1 cellular context compared by ENCODE assay signal in the genomic region with DNA sequence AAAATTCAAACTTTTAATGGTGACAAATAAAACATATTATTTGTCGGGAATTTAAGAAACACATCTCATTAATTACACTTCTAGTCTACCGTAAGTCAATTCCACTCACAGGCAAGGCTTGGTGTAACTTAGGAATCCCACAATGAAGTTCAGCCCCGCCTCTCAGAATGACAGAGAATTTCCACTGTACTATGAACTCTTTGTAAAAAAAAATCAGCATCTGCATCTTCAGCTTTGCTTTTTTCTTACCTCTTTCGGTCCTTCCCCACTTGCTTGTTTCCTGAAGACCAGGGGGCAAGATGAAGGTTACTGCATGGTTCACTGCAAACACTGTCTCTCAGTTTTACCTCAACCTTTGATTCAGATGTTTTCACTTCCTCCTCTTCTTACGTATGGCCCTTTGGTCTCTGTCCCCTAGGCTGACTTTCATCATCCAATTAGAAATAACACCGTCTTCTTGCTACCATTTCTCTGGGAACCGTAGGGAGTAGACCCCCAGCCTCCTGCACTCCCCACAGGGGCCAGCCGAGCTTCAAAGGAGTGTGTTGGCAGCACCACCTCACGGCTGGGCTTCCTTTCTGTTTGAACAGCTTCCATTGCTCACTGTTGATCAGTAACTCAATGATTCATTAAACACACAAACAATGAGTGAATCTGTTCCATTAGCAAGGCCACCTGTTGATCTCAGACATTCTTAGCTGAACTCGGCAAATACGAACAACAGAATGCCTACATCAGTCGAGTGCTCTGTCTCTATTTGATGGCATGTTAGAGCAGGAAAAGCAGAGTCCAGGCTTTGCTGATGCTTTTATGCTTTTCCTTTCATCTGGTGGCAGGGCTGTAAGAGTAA.
TF ChIP-seq lines count a peak whose summit lies in the region.

No MANE protein-coding gene starts in this region.

TF ChIP-seq in HepG2, 621 proteins besides CTCF, POLR2A, EP300 and RAD21 (continued from another document and continues in another):
- TF ChIP-seq, protein P1, sequence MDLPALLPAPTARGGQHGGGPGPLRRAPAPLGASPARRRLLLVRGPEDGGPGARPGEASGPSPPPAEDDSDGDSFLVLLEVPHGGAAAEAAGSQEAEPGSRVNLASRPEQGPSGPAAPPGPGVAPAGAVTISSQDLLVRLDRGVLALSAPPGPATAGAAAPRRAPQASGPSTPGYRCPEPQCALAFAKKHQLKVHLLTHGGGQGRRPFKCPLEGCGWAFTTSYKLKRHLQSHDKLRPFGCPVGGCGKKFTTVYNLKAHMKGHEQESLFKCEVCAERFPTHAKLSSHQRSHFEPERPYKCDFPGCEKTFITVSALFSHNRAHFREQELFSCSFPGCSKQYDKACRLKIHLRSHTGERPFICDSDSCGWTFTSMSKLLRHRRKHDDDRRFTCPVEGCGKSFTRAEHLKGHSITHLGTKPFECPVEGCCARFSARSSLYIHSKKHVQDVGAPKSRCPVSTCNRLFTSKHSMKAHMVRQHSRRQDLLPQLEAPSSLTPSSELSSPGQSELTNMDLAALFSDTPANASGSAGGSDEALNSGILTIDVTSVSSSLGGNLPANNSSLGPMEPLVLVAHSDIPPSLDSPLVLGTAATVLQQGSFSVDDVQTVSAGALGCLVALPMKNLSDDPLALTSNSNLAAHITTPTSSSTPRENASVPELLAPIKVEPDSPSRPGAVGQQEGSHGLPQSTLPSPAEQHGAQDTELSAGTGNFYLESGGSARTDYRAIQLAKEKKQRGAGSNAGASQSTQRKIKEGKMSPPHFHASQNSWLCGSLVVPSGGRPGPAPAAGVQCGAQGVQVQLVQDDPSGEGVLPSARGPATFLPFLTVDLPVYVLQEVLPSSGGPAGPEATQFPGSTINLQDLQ (CRISPR knock-in tag; IDR thresholded peaks at IDR 0.05), result peak; percentile 67; the same call in 1 of the 2 replicates
- TF ChIP-seq ZFY (CRISPR knock-in tag; IDR thresholded peaks at IDR 0.05), result 0 out of 2 replicates have a peak, but pooled peaks have one; percentile 28
- peak; percentile 97 for TF ChIP-seq ZNF614 (CRISPR knock-in tag; IDR thresholded peaks at IDR 0.05; ENCODE audit: borderline replicate concordance)
- 0 out of 2 replicates have a peak, but pooled peaks have one; percentile 48 for TF ChIP-seq ZNF720 (CRISPR knock-in tag; IDR thresholded peaks at IDR 0.05)
- no peak for TF ChIP-seq GABPA (IDR thresholded peaks at IDR 0.05; ENCODE audit: low read depth, low read length)
- peak; percentile 50 for TF ChIP-seq GABPA (CRISPR knock-in tag; IDR thresholded peaks at IDR 0.05; ENCODE audit: low read depth)
- peak; percentile 79 for TF ChIP-seq KDM1A (CRISPR knock-in tag; IDR thresholded peaks at IDR 0.05)
- no peak for TF ChIP-seq EED (CRISPR knock-in tag; IDR thresholded peaks at IDR 0.05)
- TF ChIP-seq ZNF782 (CRISPR knock-in tag; IDR thresholded peaks at IDR 0.05; ENCODE audit: borderline replicate concordance), result 0 out of 2 replicates have a peak, but pooled peaks have one; percentile 26
- TF ChIP-seq KAT8 (CRISPR knock-in tag; IDR thresholded peaks at IDR 0.05), result peak; percentile 84
- peak; percentile 16; the same call in 1 of the 2 replicates for TF ChIP-seq KLF6 (CRISPR knock-in tag; IDR thresholded peaks at IDR 0.05)
- no peak; the same call in 1 of the 2 replicates for TF ChIP-seq ZSCAN9 (CRISPR knock-in tag; IDR thresholded peaks at IDR 0.05; ENCODE audit: borderline replicate concordance)
- TF ChIP-seq, protein P2, sequence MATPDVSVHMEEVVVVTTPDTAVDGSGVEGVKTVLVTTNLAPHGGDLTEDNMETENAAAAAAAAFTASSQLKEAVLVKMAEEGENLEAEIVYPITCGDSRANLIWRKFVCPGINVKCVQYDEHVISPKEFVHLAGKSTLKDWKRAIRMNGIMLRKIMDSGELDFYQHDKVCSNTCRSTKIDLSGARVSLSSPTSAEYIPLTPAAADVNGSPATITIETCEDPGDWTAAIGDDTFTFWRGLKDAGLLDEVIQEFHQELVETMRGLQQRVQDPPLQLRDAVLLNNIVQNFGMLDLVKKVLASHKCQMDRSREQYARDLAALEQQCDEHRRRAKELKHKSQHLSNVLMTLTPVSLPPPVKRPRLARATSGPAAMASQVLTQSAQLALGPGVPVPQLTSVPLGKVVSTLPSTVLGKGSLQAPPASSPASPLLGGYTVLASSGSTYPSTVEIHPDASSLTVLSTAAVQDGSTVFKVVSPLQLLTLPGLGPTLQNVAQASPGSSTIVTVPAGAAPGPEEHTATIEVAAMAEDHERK (CRISPR knock-in tag; IDR thresholded peaks at IDR 0.05; ENCODE audit: low read depth), result 0 out of 2 replicates have a peak, but pooled peaks have one; percentile 21
- TF ChIP-seq, protein P3, sequence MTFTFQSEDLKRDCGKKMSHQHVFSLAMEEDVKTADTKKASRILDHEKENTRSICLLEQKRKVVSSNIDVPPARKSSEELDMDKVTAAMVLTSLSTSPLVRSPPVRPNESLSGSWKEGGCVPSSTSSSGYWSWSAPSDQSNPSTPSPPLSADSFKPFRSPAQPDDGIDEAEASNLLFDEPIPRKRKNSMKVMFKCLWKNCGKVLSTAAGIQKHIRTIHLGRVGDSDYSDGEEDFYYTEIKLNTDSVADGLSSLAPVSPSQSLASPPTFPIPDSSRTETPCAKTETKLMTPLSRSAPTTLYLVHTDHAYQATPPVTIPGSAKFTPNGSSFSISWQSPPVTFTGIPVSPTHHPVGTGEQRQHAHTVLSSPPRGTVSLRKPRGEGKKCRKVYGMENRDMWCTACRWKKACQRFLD (CRISPR knock-in tag; IDR thresholded peaks at IDR 0.05; ENCODE audit: borderline replicate concordance), result no peak
- TF ChIP-seq, protein P4, sequence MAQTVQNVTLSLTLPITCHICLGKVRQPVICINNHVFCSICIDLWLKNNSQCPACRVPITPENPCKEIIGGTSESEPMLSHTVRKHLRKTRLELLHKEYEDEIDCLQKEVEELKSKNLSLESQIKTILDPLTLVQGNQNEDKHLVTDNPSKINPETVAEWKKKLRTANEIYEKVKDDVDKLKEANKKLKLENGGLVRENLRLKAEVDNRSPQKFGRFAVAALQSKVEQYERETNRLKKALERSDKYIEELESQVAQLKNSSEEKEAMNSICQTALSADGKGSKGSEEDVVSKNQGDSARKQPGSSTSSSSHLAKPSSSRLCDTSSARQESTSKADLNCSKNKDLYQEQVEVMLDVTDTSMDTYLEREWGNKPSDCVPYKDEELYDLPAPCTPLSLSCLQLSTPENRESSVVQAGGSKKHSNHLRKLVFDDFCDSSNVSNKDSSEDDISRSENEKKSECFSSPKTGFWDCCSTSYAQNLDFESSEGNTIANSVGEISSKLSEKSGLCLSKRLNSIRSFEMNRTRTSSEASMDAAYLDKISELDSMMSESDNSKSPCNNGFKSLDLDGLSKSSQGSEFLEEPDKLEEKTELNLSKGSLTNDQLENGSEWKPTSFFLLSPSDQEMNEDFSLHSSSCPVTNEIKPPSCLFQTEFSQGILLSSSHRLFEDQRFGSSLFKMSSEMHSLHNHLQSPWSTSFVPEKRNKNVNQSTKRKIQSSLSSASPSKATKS (CRISPR knock-in tag; IDR thresholded peaks at IDR 0.05), result 0 out of 2 replicates have a peak, but pooled peaks have one; percentile 79
- TF ChIP-seq, protein P5, sequence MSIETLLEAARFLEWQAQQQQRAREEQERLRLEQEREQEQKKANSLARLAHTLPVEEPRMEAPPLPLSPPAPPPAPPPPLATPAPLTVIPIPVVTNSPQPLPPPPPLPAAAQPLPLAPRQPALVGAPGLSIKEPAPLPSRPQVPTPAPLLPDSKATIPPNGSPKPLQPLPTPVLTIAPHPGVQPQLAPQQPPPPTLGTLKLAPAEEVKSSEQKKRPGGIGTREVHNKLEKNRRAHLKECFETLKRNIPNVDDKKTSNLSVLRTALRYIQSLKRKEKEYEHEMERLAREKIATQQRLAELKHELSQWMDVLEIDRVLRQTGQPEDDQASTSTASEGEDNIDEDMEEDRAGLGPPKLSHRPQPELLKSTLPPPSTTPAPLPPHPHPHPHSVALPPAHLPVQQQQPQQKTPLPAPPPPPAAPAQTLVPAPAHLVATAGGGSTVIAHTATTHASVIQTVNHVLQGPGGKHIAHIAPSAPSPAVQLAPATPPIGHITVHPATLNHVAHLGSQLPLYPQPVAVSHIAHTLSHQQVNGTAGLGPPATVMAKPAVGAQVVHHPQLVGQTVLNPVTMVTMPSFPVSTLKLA (IDR thresholded peaks at IDR 0.05), result no peak
- peak; percentile 96 for TF ChIP-seq TARDBP (CRISPR knock-in tag; IDR thresholded peaks at IDR 0.05)
- TF ChIP-seq SMYD3 (CRISPR knock-in tag; IDR thresholded peaks at IDR 0.05), result peak; percentile 60; the same call in 1 of the 2 replicates
- peak; percentile 32; the same call in 1 of the 2 replicates for TF ChIP-seq ZNF143 (CRISPR knock-in tag; IDR thresholded peaks at IDR 0.05)
- TF ChIP-seq, protein P6, sequence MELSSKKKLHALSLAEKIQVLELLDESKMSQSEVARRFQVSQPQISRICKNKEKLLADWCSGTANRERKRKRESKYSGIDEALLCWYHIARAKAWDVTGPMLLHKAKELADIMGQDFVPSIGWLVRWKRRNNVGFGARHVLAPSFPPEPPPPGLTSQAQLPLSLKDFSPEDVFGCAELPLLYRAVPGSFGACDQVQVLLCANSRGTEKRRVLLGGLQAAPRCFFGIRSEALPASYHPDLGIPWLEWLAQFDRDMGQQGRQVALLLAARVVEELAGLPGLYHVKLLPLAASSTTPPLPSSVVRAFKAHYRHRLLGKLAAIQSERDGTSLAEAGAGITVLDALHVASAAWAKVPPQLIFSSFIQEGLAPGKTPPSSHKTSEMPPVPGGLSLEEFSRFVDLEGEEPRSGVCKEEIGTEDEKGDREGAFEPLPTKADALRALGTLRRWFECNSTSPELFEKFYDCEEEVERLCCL (CRISPR knock-in tag; IDR thresholded peaks at IDR 0.05; ENCODE audit: borderline replicate concordance), result peak; percentile 41; the same call in 1 of the 2 replicates
- no peak for TF ChIP-seq PAF1 (CRISPR knock-in tag; IDR thresholded peaks at IDR 0.05)
- no peak for TF ChIP-seq CHD2 (IDR thresholded peaks at IDR 0.05; ENCODE audit: low read depth, low read length)
- no peak for TF ChIP-seq ZEB1 (IDR thresholded peaks at IDR 0.05; ENCODE audit: insufficient replicate concordance, low read depth)
- TF ChIP-seq, protein P7, sequence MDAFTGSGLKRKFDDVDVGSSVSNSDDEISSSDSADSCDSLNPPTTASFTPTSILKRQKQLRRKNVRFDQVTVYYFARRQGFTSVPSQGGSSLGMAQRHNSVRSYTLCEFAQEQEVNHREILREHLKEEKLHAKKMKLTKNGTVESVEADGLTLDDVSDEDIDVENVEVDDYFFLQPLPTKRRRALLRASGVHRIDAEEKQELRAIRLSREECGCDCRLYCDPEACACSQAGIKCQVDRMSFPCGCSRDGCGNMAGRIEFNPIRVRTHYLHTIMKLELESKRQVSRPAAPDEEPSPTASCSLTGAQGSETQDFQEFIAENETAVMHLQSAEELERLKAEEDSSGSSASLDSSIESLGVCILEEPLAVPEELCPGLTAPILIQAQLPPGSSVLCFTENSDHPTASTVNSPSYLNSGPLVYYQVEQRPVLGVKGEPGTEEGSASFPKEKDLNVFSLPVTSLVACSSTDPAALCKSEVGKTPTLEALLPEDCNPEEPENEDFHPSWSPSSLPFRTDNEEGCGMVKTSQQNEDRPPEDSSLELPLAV (CRISPR knock-in tag; conservative IDR thresholded peaks at IDR 0.05; ENCODE audit: low read depth), result no peak
- peak; percentile 82; the same call in 1 of the 2 replicates for TF ChIP-seq ZNF44 (CRISPR knock-in tag; IDR thresholded peaks at IDR 0.05)
- TF ChIP-seq, protein P8, sequence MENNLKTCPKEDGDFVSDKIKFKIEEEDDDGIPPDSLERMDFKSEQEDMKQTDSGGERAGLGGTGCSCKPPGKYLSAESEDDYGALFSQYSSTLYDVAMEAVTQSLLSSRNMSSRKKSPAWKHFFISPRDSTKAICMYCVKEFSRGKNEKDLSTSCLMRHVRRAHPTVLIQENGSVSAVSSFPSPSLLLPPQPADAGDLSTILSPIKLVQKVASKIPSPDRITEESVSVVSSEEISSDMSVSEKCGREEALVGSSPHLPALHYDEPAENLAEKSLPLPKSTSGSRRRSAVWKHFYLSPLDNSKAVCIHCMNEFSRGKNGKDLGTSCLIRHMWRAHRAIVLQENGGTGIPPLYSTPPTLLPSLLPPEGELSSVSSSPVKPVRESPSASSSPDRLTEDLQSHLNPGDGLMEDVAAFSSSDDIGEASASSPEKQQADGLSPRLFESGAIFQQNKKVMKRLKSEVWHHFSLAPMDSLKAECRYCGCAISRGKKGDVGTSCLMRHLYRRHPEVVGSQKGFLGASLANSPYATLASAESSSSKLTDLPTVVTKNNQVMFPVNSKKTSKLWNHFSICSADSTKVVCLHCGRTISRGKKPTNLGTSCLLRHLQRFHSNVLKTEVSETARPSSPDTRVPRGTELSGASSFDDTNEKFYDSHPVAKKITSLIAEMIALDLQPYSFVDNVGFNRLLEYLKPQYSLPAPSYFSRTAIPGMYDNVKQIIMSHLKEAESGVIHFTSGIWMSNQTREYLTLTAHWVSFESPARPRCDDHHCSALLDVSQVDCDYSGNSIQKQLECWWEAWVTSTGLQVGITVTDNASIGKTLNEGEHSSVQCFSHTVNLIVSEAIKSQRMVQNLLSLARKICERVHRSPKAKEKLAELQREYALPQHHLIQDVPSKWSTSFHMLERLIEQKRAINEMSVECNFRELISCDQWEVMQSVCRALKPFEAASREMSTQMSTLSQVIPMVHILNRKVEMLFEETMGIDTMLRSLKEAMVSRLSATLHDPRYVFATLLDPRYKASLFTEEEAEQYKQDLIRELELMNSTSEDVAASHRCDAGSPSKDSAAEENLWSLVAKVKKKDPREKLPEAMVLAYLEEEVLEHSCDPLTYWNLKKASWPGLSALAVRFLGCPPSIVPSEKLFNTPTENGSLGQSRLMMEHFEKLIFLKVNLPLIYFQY (CRISPR knock-in tag; IDR thresholded peaks at IDR 0.05; ENCODE audit: borderline replicate concordance), result peak; percentile 55; the same call in 1 of the 2 replicates
- no peak for TF ChIP-seq ZNF451 (CRISPR knock-in tag; IDR thresholded peaks at IDR 0.05)
- TF ChIP-seq ARNT2 (CRISPR knock-in tag; IDR thresholded peaks at IDR 0.05; ENCODE audit: low read depth), result peak; percentile 56; the same call in 1 of the 2 replicates
- no peak; the same call in 1 of the 2 replicates for TF ChIP-seq SNAPC2 (CRISPR knock-in tag; IDR thresholded peaks at IDR 0.05)
- TF ChIP-seq ZNF546 (CRISPR knock-in tag; conservative IDR thresholded peaks at IDR 0.05), result no peak
- TF ChIP-seq, protein P9, sequence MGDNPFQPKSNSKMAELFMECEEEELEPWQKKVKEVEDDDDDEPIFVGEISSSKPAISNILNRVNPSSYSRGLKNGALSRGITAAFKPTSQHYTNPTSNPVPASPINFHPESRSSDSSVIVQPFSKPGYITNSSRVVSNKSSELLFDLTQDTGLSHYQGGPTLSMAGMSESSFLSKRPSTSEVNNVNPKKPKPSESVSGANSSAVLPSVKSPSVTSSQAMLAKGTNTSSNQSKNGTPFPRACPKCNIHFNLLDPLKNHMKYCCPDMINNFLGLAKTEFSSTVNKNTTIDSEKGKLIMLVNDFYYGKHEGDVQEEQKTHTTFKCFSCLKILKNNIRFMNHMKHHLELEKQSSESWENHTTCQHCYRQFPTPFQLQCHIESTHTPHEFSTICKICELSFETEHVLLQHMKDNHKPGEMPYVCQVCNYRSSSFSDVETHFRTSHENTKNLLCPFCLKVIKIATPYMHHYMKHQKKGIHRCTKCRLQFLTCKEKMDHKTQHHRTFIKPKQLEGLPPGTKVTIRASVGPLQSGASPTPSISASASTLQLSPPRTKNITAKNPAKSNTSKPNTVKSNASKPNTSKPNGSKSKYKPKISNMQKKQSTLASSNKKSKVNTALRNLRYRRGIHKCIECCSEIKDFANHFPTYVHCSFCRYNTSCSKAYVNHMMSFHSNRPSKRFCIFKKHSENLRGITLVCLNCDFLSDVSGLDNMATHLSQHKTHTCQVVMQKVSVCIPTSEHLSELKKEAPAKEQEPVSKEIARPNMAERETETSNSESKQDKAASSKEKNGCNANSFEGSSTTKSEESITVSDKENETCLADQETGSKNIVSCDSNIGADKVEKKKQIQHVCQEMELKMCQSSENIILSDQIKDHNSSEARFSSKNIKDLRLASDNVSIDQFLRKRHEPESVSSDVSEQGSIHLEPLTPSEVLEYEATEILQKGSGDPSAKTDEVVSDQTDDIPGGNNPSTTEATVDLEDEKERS (CRISPR knock-in tag; IDR thresholded peaks at IDR 0.05), result peak; percentile 76
- TF ChIP-seq XRCC5 (optimal IDR thresholded peaks at IDR 0.05; ENCODE audit: low read length), result peak; percentile 84
- TF ChIP-seq ETV6 (CRISPR knock-in tag; conservative IDR thresholded peaks at IDR 0.05), result peak; percentile 70; the same call in 1 of the 2 replicates
- no peak for TF ChIP-seq ZSCAN20 (CRISPR knock-in tag; IDR thresholded peaks at IDR 0.05; ENCODE audit: borderline replicate concordance)
